27 cellular contexts compared by ENCODE assay signal in the genomic region with DNA sequence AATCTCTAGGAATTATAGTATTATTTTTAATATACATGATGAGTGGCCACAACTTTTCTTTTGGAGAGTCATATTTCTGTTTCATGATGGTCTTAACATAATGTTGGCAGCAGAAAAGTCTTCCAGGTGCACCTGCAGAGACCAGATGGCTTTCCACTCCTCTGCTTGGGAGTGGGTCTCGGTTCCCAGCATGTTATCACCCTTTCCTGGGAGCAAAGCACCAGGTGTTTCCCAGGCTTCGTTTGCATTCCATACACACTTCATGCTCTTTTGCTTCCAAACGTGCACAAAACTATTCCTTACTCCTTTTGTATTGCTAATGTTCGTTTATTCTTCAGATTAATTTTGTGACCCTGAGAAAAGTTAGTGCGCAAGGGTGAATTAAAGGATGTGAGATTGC.
DNase-seq lines count a peak whose midpoint lies in the region; TF ChIP-seq lines count a peak whose summit lies in the region.
"Had no signal": no experiment of that assay in that cellular context is flagged by ENCODE, and none has a peak within 500 bp of the region (broad histone marks: within the 10 kb centered on the region; RNA-seq: fewer than 3 reads in every experiment).

No MANE protein-coding gene starts in this region.

- H3K79me2 ChIP-seq in parathyroid adenoma, result no peaks in the 10 kb centered on the region

- H3K4me3 Mint-ChIP-seq in MCF 10A (ENCODE audit: unreplicated experiment), result no peak overlapping the region
- H3K4me3 Mint-ChIP-seq: activated CD4-positive, alpha-beta T cell treated with anti-CD3 and anti-CD28 coated beads, Interleukin-2, amount 10 ng/mL, durations not matched to agents 7 days and 5 days; activated naive CD4-positive, alpha-beta T cell treated with anti-CD3 and anti-CD28 coated beads, Interleukin-2, amount 50 U/mL, for 24 hours; activated T-helper 1 cell treated with anti-CD3 and anti-CD28 coated beads, Interleukin-12 subunit alpha, Interleukin-12 subunit beta, Interleukin-2, Interleukin-4 antibody, amounts not matched to agents 30 ng/mL and 10 ng/mL and 1 ng/mL, durations not matched to agents 14 hours and 24 hours and 36 hours; CD8-positive, alpha-beta T cell; memory B cell; T-helper 2 cell treated with Interferon-gamma antibody and Interleukin-4, amounts not matched to agents 5 μg/mL and 100 μg/mL, for 36 hours had no signal

- no peaks in the 10 kb centered on the region for H3K27me3 Mint-ChIP-seq in MCF 10A (ENCODE audit: insufficient read depth, unreplicated experiment)
- H3K27me3 Mint-ChIP-seq: activated CD4-positive, alpha-beta T cell treated with anti-CD3 and anti-CD28 coated beads, Interleukin-2, amount 10 ng/mL, durations not matched to agents 7 days and 5 days; activated naive CD4-positive, alpha-beta T cell treated with anti-CD3 and anti-CD28 coated beads, Interleukin-2, amount 50 U/mL, for 24 hours; memory B cell had no signal

- H3K4me2 ChIP-seq in parathyroid adenoma (ENCODE audit: low read length), result no peak overlapping the region

- H3K9me3 ChIP-seq in parathyroid adenoma (ENCODE audit: control insufficient read depth, low read length), result no peaks in the 10 kb centered on the region
- H3K9me3 ChIP-seq: upper lobe of right lung had no signal

- no peaks in the 10 kb centered on the region for H3K27me3 ChIP-seq in parathyroid adenoma (ENCODE audit: control insufficient read depth, insufficient read depth, low read length)
- H3K27me3 ChIP-seq: upper lobe of right lung had no signal

- H3K4me1 Mint-ChIP-seq in MCF 10A (ENCODE audit: insufficient read depth, unreplicated experiment), result no peaks in the 10 kb centered on the region
- H3K4me1 Mint-ChIP-seq: activated CD4-positive, alpha-beta T cell treated with anti-CD3 and anti-CD28 coated beads, Interleukin-2, amount 10 ng/mL, durations not matched to agents 7 days and 5 days; activated naive CD4-positive, alpha-beta T cell treated with anti-CD3 and anti-CD28 coated beads, Interleukin-2, amount 50 U/mL, for 24 hours; memory B cell had no signal

- H3K27ac Mint-ChIP-seq in MCF 10A (ENCODE audit: low read depth, unreplicated experiment), result no peak overlapping the region
- H3K27ac Mint-ChIP-seq: activated CD4-positive, alpha-beta T cell treated with anti-CD3 and anti-CD28 coated beads, Interleukin-2, amount 10 ng/mL, durations not matched to agents 7 days and 5 days; activated naive CD4-positive, alpha-beta T cell treated with anti-CD3 and anti-CD28 coated beads, Interleukin-2, amount 50 U/mL, for 24 hours; activated T-helper 1 cell treated with anti-CD3 and anti-CD28 coated beads, Interleukin-12 subunit alpha, Interleukin-12 subunit beta, Interleukin-2, Interleukin-4 antibody, amounts not matched to agents 30 ng/mL and 10 ng/mL and 1 ng/mL, durations not matched to agents 14 hours and 24 hours and 36 hours; CD8-positive, alpha-beta T cell; memory B cell; T-helper 2 cell treated with Interferon-gamma antibody and Interleukin-4, amounts not matched to agents 5 μg/mL and 100 μg/mL, for 36 hours had no signal

- no peaks in the 10 kb centered on the region for H3K9me3 Mint-ChIP-seq in MCF 10A (ENCODE audit: unreplicated experiment)
- H3K9me3 Mint-ChIP-seq: activated naive CD4-positive, alpha-beta T cell treated with anti-CD3 and anti-CD28 coated beads, Interleukin-2, amount 50 U/mL, for 24 hours; activated T-helper 1 cell treated with anti-CD3 and anti-CD28 coated beads, Interleukin-12 subunit alpha, Interleukin-12 subunit beta, Interleukin-2, Interleukin-4 antibody, amounts not matched to agents 30 ng/mL and 10 ng/mL and 1 ng/mL, durations not matched to agents 14 hours and 24 hours and 36 hours had no signal

- no peak overlapping the region for H3K4me3 ChIP-seq in parathyroid adenoma (ENCODE audit: low read depth, low read length)
- H3K4me3 ChIP-seq: GM12878, SK-N-MC, skin epidermis, upper lobe of right lung had no signal

- peak overlapping the region; percentile 54 for H2AFZ ChIP-seq in parathyroid adenoma

- TF ChIP-seq CTCF in parathyroid adenoma (IDR thresholded peaks at IDR 0.05) (no peak), MCF 10A (IDR thresholded peaks at IDR 0.05; ENCODE audit: unreplicated experiment) (no peak)

- POLR2A ChIA-PET in MCF 10A (lab: Yijun Ruan, JAX), result no interaction called here

- CTCF ChIA-PET in MCF 10A (lab: Yijun Ruan, JAX), result no interaction called here

- H3K4me1 ChIP-seq in parathyroid adenoma, result no peaks in the 10 kb centered on the region
- H3K4me1 ChIP-seq: upper lobe of right lung had no signal

- H3K36me3 Mint-ChIP-seq in MCF 10A (ENCODE audit: insufficient read depth, unreplicated experiment), result no peaks in the 10 kb centered on the region
- H3K36me3 Mint-ChIP-seq: activated naive CD4-positive, alpha-beta T cell treated with anti-CD3 and anti-CD28 coated beads, Interleukin-2, amount 50 U/mL, for 24 hours; CD8-positive, alpha-beta T cell; memory B cell had no signal

- intact Hi-C loops in MCF 10A (cut with micrococcal nuclease), result no loop called here

- no TSS peak for BruUV-seq in MCF 10A (replicated peaks; lab: Mats Ljungman, UMichigan)

- H3K36me3 ChIP-seq in parathyroid adenoma (ENCODE audit: control insufficient read depth, insufficient read depth, low read length), result no peaks in the 10 kb centered on the region
- H3K36me3 ChIP-seq: upper lobe of right lung had no signal

- peak; percentile 26 for DNase-seq in NCI-H187 treated with DMSO at 0.1 percent for 48 hours (lab: John Stamatoyannopoulos, UW)
- no peak for DNase-seq in NCI-H187 (lab: John Stamatoyannopoulos, UW)
- peak; percentile 46 for DNase-seq in NCI-H146 treated with DMSO at 0.1 percent for 48 hours (lab: John Stamatoyannopoulos, UW; ENCODE audit: unreplicated experiment)
- DNase-seq in NCI-H526 treated with DMSO at 0.1 percent for 48 hours (lab: John Stamatoyannopoulos, UW), result peak; percentile 46
- no peak for DNase-seq in MCF 10A (ENCODE audit: unreplicated experiment)
- DNase-seq in activated CD4-positive, alpha-beta T cell treated with anti-CD3 and anti-CD28 coated beads, Interleukin-2, amount 50 U/mL, for 48 hours, result no peak
- no peak for DNase-seq in AG08396 (ENCODE audit: low spot score)
- DNase-seq: activated CD4-positive, alpha-beta T cell treated with anti-CD3 and anti-CD28 coated beads, Interleukin-2, amount 10 ng/mL, durations not matched to agents 7 days and 5 days; CD8-positive, alpha-beta T cell; cortex of kidney; DND-41; foreskin melanocyte; GOT3; left colon; NCI-H446; occipital lobe; stimulated activated CD4-positive, alpha-beta T cell treated with anti-CD3 and anti-CD28 coated beads, Interleukin-1b, Interleukin-23, amount 100 ng/mL, for 48 hours; upper lobe of right lung had no signal

- H3K9ac ChIP-seq in parathyroid adenoma, result no peak overlapping the region

- no peak overlapping the region for H3K27ac ChIP-seq in parathyroid adenoma
- H3K27ac ChIP-seq: SK-N-MC, skin epidermis, upper lobe of right lung, VCaP had no signal

Comparison
In these comparisons a context has a peak if more than half of its experiments do, and no peak if none do; other contexts are left out.
1. DNase-seq: peak in NCI-H187 treated with DMSO at 0.1 percent for 48 hours (single experiment), NCI-H146 treated with DMSO at 0.1 percent for 48 hours (single experiment) and NCI-H526 treated with DMSO at 0.1 percent for 48 hours (single experiment); none in NCI-H187 (0 of 2), MCF 10A (single experiment), activated CD4-positive, alpha-beta T cell treated with anti-CD3 and anti-CD28 coated beads, Interleukin-2, amount 50 U/mL, for 48 hours (0 of 2) and AG08396 (single experiment).